1 cellular context compared by ENCODE assay signal in the genomic region with DNA sequence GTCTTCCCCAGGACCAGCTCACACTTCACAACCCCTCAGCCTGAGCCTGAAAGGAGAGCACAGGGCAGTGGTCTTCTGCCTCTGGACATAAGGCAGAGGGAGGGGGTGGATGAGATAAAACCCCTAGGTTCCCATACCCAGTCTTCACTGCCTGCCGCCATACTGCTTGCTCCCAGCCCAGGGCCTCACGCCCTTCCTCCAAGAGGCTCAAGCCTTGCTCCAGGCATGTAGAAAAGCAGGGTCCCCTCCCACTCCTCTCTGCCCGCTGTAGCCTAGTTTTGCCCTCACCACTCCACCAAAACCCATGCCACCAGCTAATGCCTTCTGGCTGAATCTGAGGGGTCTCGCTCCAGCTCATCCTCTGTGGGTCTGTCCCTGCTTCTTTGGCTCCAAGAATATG.
TF ChIP-seq lines count a peak whose summit lies in the region.

No MANE protein-coding gene starts in this region.

TF ChIP-seq in SK-N-SH, 30 proteins besides CTCF, POLR2A, EP300 and RAD21:
- TF ChIP-seq, protein P1, sequence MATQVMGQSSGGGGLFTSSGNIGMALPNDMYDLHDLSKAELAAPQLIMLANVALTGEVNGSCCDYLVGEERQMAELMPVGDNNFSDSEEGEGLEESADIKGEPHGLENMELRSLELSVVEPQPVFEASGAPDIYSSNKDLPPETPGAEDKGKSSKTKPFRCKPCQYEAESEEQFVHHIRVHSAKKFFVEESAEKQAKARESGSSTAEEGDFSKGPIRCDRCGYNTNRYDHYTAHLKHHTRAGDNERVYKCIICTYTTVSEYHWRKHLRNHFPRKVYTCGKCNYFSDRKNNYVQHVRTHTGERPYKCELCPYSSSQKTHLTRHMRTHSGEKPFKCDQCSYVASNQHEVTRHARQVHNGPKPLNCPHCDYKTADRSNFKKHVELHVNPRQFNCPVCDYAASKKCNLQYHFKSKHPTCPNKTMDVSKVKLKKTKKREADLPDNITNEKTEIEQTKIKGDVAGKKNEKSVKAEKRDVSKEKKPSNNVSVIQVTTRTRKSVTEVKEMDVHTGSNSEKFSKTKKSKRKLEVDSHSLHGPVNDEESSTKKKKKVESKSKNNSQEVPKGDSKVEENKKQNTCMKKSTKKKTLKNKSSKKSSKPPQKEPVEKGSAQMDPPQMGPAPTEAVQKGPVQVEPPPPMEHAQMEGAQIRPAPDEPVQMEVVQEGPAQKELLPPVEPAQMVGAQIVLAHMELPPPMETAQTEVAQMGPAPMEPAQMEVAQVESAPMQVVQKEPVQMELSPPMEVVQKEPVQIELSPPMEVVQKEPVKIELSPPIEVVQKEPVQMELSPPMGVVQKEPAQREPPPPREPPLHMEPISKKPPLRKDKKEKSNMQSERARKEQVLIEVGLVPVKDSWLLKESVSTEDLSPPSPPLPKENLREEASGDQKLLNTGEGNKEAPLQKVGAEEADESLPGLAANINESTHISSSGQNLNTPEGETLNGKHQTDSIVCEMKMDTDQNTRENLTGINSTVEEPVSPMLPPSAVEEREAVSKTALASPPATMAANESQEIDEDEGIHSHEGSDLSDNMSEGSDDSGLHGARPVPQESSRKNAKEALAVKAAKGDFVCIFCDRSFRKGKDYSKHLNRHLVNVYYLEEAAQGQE (IDR thresholded peaks at IDR 0.05; ENCODE audit: low read depth, low read length): no peak
- TF ChIP-seq MXI1 (IDR thresholded peaks at IDR 0.05; ENCODE audit: low read depth, low read length): no peak
- TF ChIP-seq RCOR1 (IDR thresholded peaks at IDR 0.05; ENCODE audit: low read length): no peak
- TF ChIP-seq EZH2phosphoT487 (IDR thresholded peaks at IDR 0.05; ENCODE audit: borderline replicate concordance, low read depth): no peak
- TF ChIP-seq, protein P2, sequence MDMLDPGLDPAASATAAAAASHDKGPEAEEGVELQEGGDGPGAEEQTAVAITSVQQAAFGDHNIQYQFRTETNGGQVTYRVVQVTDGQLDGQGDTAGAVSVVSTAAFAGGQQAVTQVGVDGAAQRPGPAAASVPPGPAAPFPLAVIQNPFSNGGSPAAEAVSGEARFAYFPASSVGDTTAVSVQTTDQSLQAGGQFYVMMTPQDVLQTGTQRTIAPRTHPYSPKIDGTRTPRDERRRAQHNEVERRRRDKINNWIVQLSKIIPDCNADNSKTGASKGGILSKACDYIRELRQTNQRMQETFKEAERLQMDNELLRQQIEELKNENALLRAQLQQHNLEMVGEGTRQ (IDR thresholded peaks at IDR 0.05; ENCODE audit: borderline replicate concordance, low read depth, low read length): no peak
- no peak for TF ChIP-seq GABPA (IDR thresholded peaks at IDR 0.05; ENCODE audit: low read depth)
- no peak for TF ChIP-seq POLR2AphosphoS5 (IDR thresholded peaks at IDR 0.05; ENCODE audit: low read depth, low read length)
- no peak for TF ChIP-seq FOSL2 (IDR thresholded peaks at IDR 0.05; ENCODE audit: borderline replicate concordance, low read depth)
- TF ChIP-seq GATA2 (CRISPR knock-in tag; IDR thresholded peaks at IDR 0.05): no peak
- TF ChIP-seq, protein P3, sequence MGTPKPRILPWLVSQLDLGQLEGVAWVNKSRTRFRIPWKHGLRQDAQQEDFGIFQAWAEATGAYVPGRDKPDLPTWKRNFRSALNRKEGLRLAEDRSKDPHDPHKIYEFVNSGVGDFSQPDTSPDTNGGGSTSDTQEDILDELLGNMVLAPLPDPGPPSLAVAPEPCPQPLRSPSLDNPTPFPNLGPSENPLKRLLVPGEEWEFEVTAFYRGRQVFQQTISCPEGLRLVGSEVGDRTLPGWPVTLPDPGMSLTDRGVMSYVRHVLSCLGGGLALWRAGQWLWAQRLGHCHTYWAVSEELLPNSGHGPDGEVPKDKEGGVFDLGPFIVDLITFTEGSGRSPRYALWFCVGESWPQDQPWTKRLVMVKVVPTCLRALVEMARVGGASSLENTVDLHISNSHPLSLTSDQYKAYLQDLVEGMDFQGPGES (IDR thresholded peaks at IDR 0.05; ENCODE audit: low read depth, low read length): no peak
- TF ChIP-seq, protein P4, sequence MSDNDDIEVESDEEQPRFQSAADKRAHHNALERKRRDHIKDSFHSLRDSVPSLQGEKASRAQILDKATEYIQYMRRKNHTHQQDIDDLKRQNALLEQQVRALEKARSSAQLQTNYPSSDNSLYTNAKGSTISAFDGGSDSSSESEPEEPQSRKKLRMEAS (IDR thresholded peaks at IDR 0.05; ENCODE audit: low read depth): no peak
- no peak for TF ChIP-seq ELF1 (IDR thresholded peaks at IDR 0.05)
- no peak for TF ChIP-seq FOXM1 (IDR thresholded peaks at IDR 0.05; ENCODE audit: low read depth)
- no peak for TF ChIP-seq YY1 (IDR thresholded peaks at IDR 0.05; ENCODE audit: low read depth)
- TF ChIP-seq FOXJ3 (CRISPR knock-in tag; IDR thresholded peaks at IDR 0.05): no peak
- TF ChIP-seq RFX5 (IDR thresholded peaks at IDR 0.05; ENCODE audit: low read length): no peak
